In the genomic region with DNA sequence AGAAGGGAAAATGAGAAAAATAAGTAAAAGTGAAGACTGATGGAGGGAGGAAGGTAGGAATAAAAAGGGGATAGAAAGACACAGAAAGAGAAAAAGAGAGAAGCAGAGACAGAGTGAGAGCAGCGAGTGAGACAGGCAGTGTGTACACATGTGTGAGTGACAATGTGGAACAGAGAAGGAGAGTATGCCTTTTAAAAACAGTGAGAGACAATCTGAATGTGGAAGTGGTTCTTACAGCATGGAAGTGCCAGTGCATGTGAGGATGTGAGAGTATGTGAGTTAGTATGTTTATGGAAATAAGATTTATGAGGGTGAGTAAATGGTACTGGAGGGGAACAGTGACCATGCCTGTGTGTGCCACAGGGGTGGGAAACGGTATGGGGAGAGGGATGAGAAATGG, we compare ENCODE assay signal across 11 cellular contexts. TPM values are rescaled to one million over a fixed set of nuclear protein-coding genes. Genes with fewer than 3 reads are reported as not detected.
DNase-seq lines count a peak whose midpoint lies in the region; ATAC-seq and TF ChIP-seq lines count a peak whose summit lies in the region.
"Had no signal": no experiment of that assay in that cellular context is flagged by ENCODE, and none has a peak within 500 bp of the region (broad histone marks: within the 10 kb centered on the region; RNA-seq: fewer than 3 reads in every experiment).

No MANE protein-coding gene starts in this region.

- TF ChIP-seq EP300 in esophagus muscularis mucosa (IDR thresholded peaks at IDR 0.05) (no peak), sigmoid colon (IDR thresholded peaks at IDR 0.05) (no peak)

- H3K9me3 ChIP-seq in esophagus muscularis mucosa = no peaks in the 10 kb centered on the region
- H3K9me3 ChIP-seq in sigmoid colon = no peaks in the 10 kb centered on the region

- intact Hi-C loops in esophagus muscularis mucosa (cut with DNase I) = no loop called here
- intact Hi-C loops in sigmoid colon (cut with DNase I) = no loop called here

- H3K36me3 ChIP-seq in esophagus muscularis mucosa (no peaks in the 10 kb centered on the region), sigmoid colon (no peaks in the 10 kb centered on the region)

- WGBS in esophagus muscularis mucosa = 21% methylated on average over 2 of the region's 2 CpGs
- WGBS in sigmoid colon, 2 donors = 14 to 19% methylated on average over 2 of the region's 2 CpGs

- H3K27ac ChIP-seq in esophagus muscularis mucosa (replicated peaks in 1 of 4) (peak overlapping the region; percentile 93 to 97 (median 94)), sigmoid colon (peak overlapping the region; percentile 93 to 97 (median 96))

- H3K4me3 ChIP-seq in esophagus muscularis mucosa (peak overlapping the region; percentile 71 to 80 (median 79)), sigmoid colon (peak overlapping the region; percentile 67 to 81 (median 72))

- in situ Hi-C loops in G401 (cut with HindIII; ENCODE audit: low sequenced_read_pairs) = no loop called here

- TF ChIP-seq CTCF in esophagus muscularis mucosa (IDR thresholded peaks at IDR 0.05) (no peak), sigmoid colon (IDR thresholded peaks at IDR 0.05) (no peak)

- ATAC-seq in GM21576 (IDR thresholded peaks at IDR 0.05; ENCODE audit: unreplicated experiment) (no peak), GM21390 (IDR thresholded peaks at IDR 0.05; ENCODE audit: unreplicated experiment) (no peak)

- H3K4me1 ChIP-seq in esophagus muscularis mucosa = peaks cover 0 to 67% (median 46%) of the 10 kb centered on the region in 4 donors
- peaks cover 0 to 54% (median 28%) of the 10 kb centered on the region in 4 donors for H3K4me1 ChIP-seq in sigmoid colon

- TF ChIP-seq POLR2A in esophagus muscularis mucosa (IDR thresholded peaks at IDR 0.05; ENCODE audit: low read depth) = no peak
- TF ChIP-seq POLR2A in sigmoid colon (IDR thresholded peaks at IDR 0.05) = no peak

- DNase-seq in G401 (ENCODE audit: low spot score) = peak; percentile 76
- DNase-seq in NCI-H748 treated with DMSO at 0.1 percent for 48 hours (lab: John Stamatoyannopoulos, UW) = peak; percentile 15
- DNase-seq in esophagus muscularis mucosa (ENCODE audit: extremely low spot score) = no peak
- no peak for DNase-seq in sigmoid colon
- no peak for DNase-seq in GM03348 (ENCODE audit: low spot score)
- DNase-seq in germinal center (ENCODE audit: low spot score) = no peak
- DNase-seq: activated naive CD4-positive, alpha-beta T cell treated with anti-CD3 and anti-CD28 coated beads, Interleukin-2, amount 10 ng/mL, durations not matched to agents 7 days and 5 days; islet precursor cell; SHP77 treated with DMSO at 0.1 percent for 48 hours had no signal

- H3K27me3 ChIP-seq in esophagus muscularis mucosa = no peaks in the 10 kb centered on the region
- no peaks in the 10 kb centered on the region for H3K27me3 ChIP-seq in sigmoid colon

RNA-seq across cellular contexts. Expression of a gene that starts 1.2 kb away (rescaled TPM):
- 0.03 and 0.06 TPM in 2 replicates for total RNA-seq in G401 (2014; rRNA removed; shearing (Covaris generic))
- 10 to 100 TPM; 34.5 to 58.8 (median 48.5) TPM for total RNA-seq in esophagus muscularis mucosa
- total RNA-seq in sigmoid colon = 10 to 100 TPM; 42.5 to 69.2 (median 60.0) TPM
- 1 to 10 TPM in 2 of 3 donors, under 1 TPM in 1; 0.69 to 4.8 (median 3.0) TPM for polyA plus RNA-seq in sigmoid colon

Comparison
In these comparisons a context has a peak if more than half of its experiments do, and no peak if none do; other contexts are left out.
1. DNase-seq: peak in G401 (single experiment) and NCI-H748 treated with DMSO at 0.1 percent for 48 hours (single experiment); none in esophagus muscularis mucosa (single experiment), sigmoid colon (single experiment), GM03348 (single experiment) and germinal center (single experiment).
2. RNA of a gene that starts 1.2 kb away (total RNA-seq): 42.5 to 69.2 TPM in sigmoid colon and 34.5 to 58.8 TPM in esophagus muscularis mucosa; 0.03 to 0.06 TPM in G401; every median in the first group is over 10 times any median in the second.